Comparison of ENCODE assay signal across 16 cellular contexts in genomic region chr2:239874636-239875356, GRCh38.
DNase-seq lines count a peak whose midpoint lies in the region; ATAC-seq and TF ChIP-seq lines count a peak whose summit lies in the region.
"Had no signal": no experiment of that assay in that cellular context is flagged by ENCODE, and none has a peak within 500 bp of the region (broad histone marks: within the 10 kb centered on the region; RNA-seq: fewer than 3 reads in every experiment).

No MANE protein-coding gene starts in this region.

- TF ChIP-seq CTCF in DND-41 (IDR thresholded peaks at IDR 0.05; ENCODE audit: borderline replicate concordance, extremely low read depth, low read length, poor library complexity, severe bottlenecking) (no peak), coronary artery (IDR thresholded peaks at IDR 0.05) (no peak), hepatocyte (IDR thresholded peaks at IDR 0.05; ENCODE audit: poor library complexity) (no peak)

- H3K4me1 ChIP-seq in DND-41 (ENCODE audit: insufficient read depth, low read length) (peaks cover 9% of the 10 kb centered on the region), hepatocyte (ENCODE audit: insufficient read depth) (no peaks in the 10 kb centered on the region)

- H3K27me3 ChIP-seq in DND-41 (ENCODE audit: insufficient read depth, low read length, poor library complexity) (no peaks in the 10 kb centered on the region), hepatocyte (no peaks in the 10 kb centered on the region)

- no peak overlapping the region for H2AFZ ChIP-seq in DND-41 (ENCODE audit: low read depth, low read length)
- H2AFZ ChIP-seq in hepatocyte: no peak overlapping the region
- H2AFZ ChIP-seq: GM23248 had no signal

- H4K20me1 ChIP-seq in DND-41 (ENCODE audit: insufficient read depth, low read length): no peaks in the 10 kb centered on the region
- H4K20me1 ChIP-seq in hepatocyte (ENCODE audit: insufficient read depth, poor library complexity, severe bottlenecking): no peaks in the 10 kb centered on the region

- ATAC-seq in DND-41 (ENCODE audit: insufficient read depth, low read depth) (no peak), sciatic nerve (no peak)
- ATAC-seq: HCT116 had no signal

- H3K9me2 ChIP-seq in hepatocyte (replicated peaks; ENCODE audit: insufficient read depth): no peaks in the 10 kb centered on the region

- H3K9ac ChIP-seq in DND-41 (ENCODE audit: low read depth, low read length): no peak overlapping the region
- H3K9ac ChIP-seq: GM23248 had no signal

- H3K9me3 ChIP-seq in DND-41 (ENCODE audit: insufficient read depth, low read length, severe bottlenecking): peaks cover 2% of the 10 kb centered on the region
- no peaks in the 10 kb centered on the region for H3K9me3 ChIP-seq in hepatocyte (ENCODE audit: low read depth)

- intact Hi-C loops in sciatic nerve (cut with DNase I): no loop called here

- DNase-seq in AG20443 (ENCODE audit: low spot score): peak; percentile 7
- peak; percentile 2 for DNase-seq in DND-41
- peak; percentile 35 for DNase-seq in coronary artery (ENCODE audit: low spot score)
- DNase-seq in sciatic nerve (ENCODE audit: low spot score): peak; percentile 23
- no peak for DNase-seq in NOMO-1 treated with DMSO at 0.1 percent for 48 hours (lab: John Stamatoyannopoulos, UW; ENCODE audit: unreplicated experiment)
- DNase-seq in hepatocyte (ENCODE audit: low spot score): no peak
- no peak for DNase-seq in DMS79 (lab: John Stamatoyannopoulos, UW)
- DNase-seq: AML-193; CD4-positive, CD25-positive, alpha-beta regulatory T cell; GM23248; NCI-H1048; NCI-H1436 treated with DMSO at 0.1 percent for 48 hours; NCI-H2081 treated with DMSO at 0.1 percent for 48 hours; NCI-H510A; NCI-H774 had no signal

- no peak overlapping the region for H3K4me2 ChIP-seq in DND-41 (ENCODE audit: insufficient read depth, low read length)
- H3K4me2 ChIP-seq in hepatocyte: no peak overlapping the region

- 84% methylated on average over 12 of the region's 12 CpGs for WGBS in hepatocyte (ENCODE audit: low lambda C conversion rate, missing lambda C conversion rate)

- peak overlapping the region; percentile 20; the same call in 1 of the 2 replicates for H3K27ac ChIP-seq in DND-41 (ENCODE audit: low read length)
- H3K27ac ChIP-seq in coronary artery: no peak overlapping the region
- H3K27ac ChIP-seq in hepatocyte: no peak overlapping the region
- H3K27ac ChIP-seq: GM23248 had no signal

- H3K36me3 ChIP-seq in DND-41 (ENCODE audit: insufficient read depth, low read length) (no peaks in the 10 kb centered on the region), hepatocyte (replicated peaks; ENCODE audit: insufficient read depth, low read depth) (no peaks in the 10 kb centered on the region)

- H3K79me2 ChIP-seq in DND-41 (ENCODE audit: insufficient read depth, low read length) (no peaks in the 10 kb centered on the region), hepatocyte (no peaks in the 10 kb centered on the region)

- no peak overlapping the region for H3K4me3 ChIP-seq in DND-41 (ENCODE audit: low read depth in 1 of 2, low read length in 2 of 2)
- H3K4me3 ChIP-seq in coronary artery: no peak overlapping the region
- no peak overlapping the region for H3K4me3 ChIP-seq in hepatocyte
- H3K4me3 ChIP-seq: GM23248 had no signal

Comparison
In these comparisons a context has a peak if more than half of its experiments do, and no peak if none do; other contexts are left out.
1. DNase-seq: peak in AG20443 (single experiment), DND-41 (single experiment), coronary artery (single experiment) and sciatic nerve (single experiment); none in NOMO-1 treated with DMSO at 0.1 percent for 48 hours (single experiment), hepatocyte (single experiment) and DMS79 (single experiment).